In genomic region chr6:1554881-1555569, GRCh38 we compare ENCODE assay signal across 9 cellular contexts. TPM values are rescaled to one million over a fixed set of nuclear protein-coding genes. Genes with fewer than 3 reads are reported as not detected.
DNase-seq lines count a peak whose midpoint lies in the region; ATAC-seq and TF ChIP-seq lines count a peak whose summit lies in the region.
"Had no signal": no experiment of that assay in that cellular context is flagged by ENCODE, and none has a peak within 500 bp of the region (broad histone marks: within the 10 kb centered on the region; RNA-seq: fewer than 3 reads in every experiment).

No MANE protein-coding gene starts in this region.

- ATAC-seq in RWPE2 (ENCODE audit: low read depth), result peak; percentile 82

- 1% methylated on average over 36 to 38 of the region's 42 CpGs for WGBS in GM23248 (ENCODE audit: low coverage in 1 of 2, low lambda C conversion rate in 2 of 2, missing lambda C conversion rate in 2 of 2), 2 experiments
- 5 to 8% (median 6%) methylated on average over 42 of the region's 42 CpGs for WGBS in ovary, 3 donors
- 14% methylated on average over 42 of the region's 42 CpGs for WGBS in thymus

- no peak for TF ChIP-seq POLR2A in ovary (IDR thresholded peaks at IDR 0.05)

- H3F3A ChIP-seq in GM23248 (ENCODE audit: insufficient read depth), result no peaks in the 10 kb centered on the region

- H3K4me1 Mint-ChIP-seq in activated naive CD4-positive, alpha-beta T cell treated with anti-CD3 and anti-CD28 coated beads, Interleukin-2, amount 10 ng/mL, durations not matched to agents 7 days and 5 days, result peaks cover 37% of the 10 kb centered on the region
- H3K4me1 Mint-ChIP-seq: nephron had no signal

- no peaks in the 10 kb centered on the region for H3K36me3 Mint-ChIP-seq in activated naive CD4-positive, alpha-beta T cell treated with anti-CD3 and anti-CD28 coated beads, Interleukin-2, amount 10 ng/mL, durations not matched to agents 7 days and 5 days

- H3K4me3 Mint-ChIP-seq in activated naive CD4-positive, alpha-beta T cell treated with anti-CD3 and anti-CD28 coated beads, Interleukin-2, amount 10 ng/mL, durations not matched to agents 7 days and 5 days, result peak overlapping the region; percentile 80
- H3K4me3 Mint-ChIP-seq: nephron had no signal

- intact Hi-C loops in ovary (cut with DNase I), result no loop called here

- H3K27ac Mint-ChIP-seq in activated naive CD4-positive, alpha-beta T cell treated with anti-CD3 and anti-CD28 coated beads, Interleukin-2, amount 10 ng/mL, durations not matched to agents 7 days and 5 days, result peak overlapping the region; percentile 90
- H3K27ac Mint-ChIP-seq: nephron had no signal

- no peak for TF ChIP-seq EP300 in ovary (IDR thresholded peaks at IDR 0.05)

- peak overlapping the region; percentile 42 for H3K27ac ChIP-seq in GM23248
- no peak overlapping the region for H3K27ac ChIP-seq in RWPE2 (ENCODE audit: poor library complexity, severe bottlenecking)
- peak overlapping the region in 1 of 2 donors; percentile 15 for H3K27ac ChIP-seq in ovary
- peak overlapping the region; percentile 49 for H3K27ac ChIP-seq in thymus (ENCODE audit: low read depth)

- H3K4me3 ChIP-seq in GM23248, result peak overlapping the region; percentile 77
- H3K4me3 ChIP-seq in RWPE2 (ENCODE audit: severe bottlenecking), result peak overlapping the region; percentile 58
- H3K4me3 ChIP-seq in ovary, result peak overlapping the region; percentile 44
- H3K4me3 ChIP-seq in thymus (ENCODE audit: low read length), result peak overlapping the region; percentile 41

- H3K36me3 ChIP-seq in GM23248 (ENCODE audit: low read depth) (no peaks in the 10 kb centered on the region), RWPE2 (ENCODE audit: low read depth) (no peaks in the 10 kb centered on the region), ovary (no peaks in the 10 kb centered on the region), thymus (ENCODE audit: control insufficient read depth, insufficient read depth) (no peaks in the 10 kb centered on the region)

- H2AFZ ChIP-seq in GM23248, result peak overlapping the region; percentile 96

- in situ Hi-C loops in GM23248 (cut with MboI), result no loop called here

- peak overlapping the region; percentile 83 for H3K9ac ChIP-seq in GM23248

- no peaks in the 10 kb centered on the region for H3K9me3 Mint-ChIP-seq in activated naive CD4-positive, alpha-beta T cell treated with anti-CD3 and anti-CD28 coated beads, Interleukin-2, amount 10 ng/mL, durations not matched to agents 7 days and 5 days

- CTCF ChIA-PET in activated naive CD4-positive, alpha-beta T cell treated with anti-CD3 and anti-CD28 coated beads, Interleukin-2, amount 10 ng/mL, durations not matched to agents 7 days and 5 days (lab: Charles Lee), result interaction anchor here (1.0 to 6.1 kb wide), 3 partner anchors 27 to 32 kb away, joined by 5 to 54 read pairs (median 5); no protein-coding TSS in a partner anchor

- H3K9me3 ChIP-seq in GM23248 (ENCODE audit: low read depth) (no peaks in the 10 kb centered on the region), RWPE2 (ENCODE audit: severe bottlenecking) (no peaks in the 10 kb centered on the region), ovary (no peaks in the 10 kb centered on the region), thymus (ENCODE audit: control insufficient read depth) (no peaks in the 10 kb centered on the region)

- DNase-seq in GM23248, result peak; percentile 84
- no peak for DNase-seq in RWPE2 (ENCODE audit: low spot score)
- DNase-seq in activated naive CD4-positive, alpha-beta T cell treated with anti-CD3 and anti-CD28 coated beads, Interleukin-2, amount 10 ng/mL, durations not matched to agents 7 days and 5 days, result peak; percentile 70
- peak; percentile 20 for DNase-seq in glomerular visceral epithelial cell (ENCODE audit: extremely low spot score)
- DNase-seq in ovary, result peak; percentile 70 to 91 (median 83)
- DNase-seq in NCI-H2107 treated with DMSO at 0.1 percent for 48 hours (lab: John Stamatoyannopoulos, UW; ENCODE audit: unreplicated experiment), result no peak
- DNase-seq in NCI-H146 (lab: John Stamatoyannopoulos, UW), result no peak

- no peaks in the 10 kb centered on the region for H4K20me1 ChIP-seq in GM23248 (ENCODE audit: insufficient read depth)

- peak overlapping the region; percentile 98 for H3K4me2 ChIP-seq in GM23248 (ENCODE audit: unreplicated experiment)

- TF ChIP-seq CTCF in RWPE2 (IDR thresholded peaks at IDR 0.05; ENCODE audit: poor library complexity, severe bottlenecking) (peak; percentile 97), ovary (IDR thresholded peaks at IDR 0.05) (peak; percentile 59 to 79 (median 73))

- H3K79me2 ChIP-seq in GM23248 (ENCODE audit: insufficient read depth), result no peaks in the 10 kb centered on the region

- H3K4me1 ChIP-seq in GM23248 (ENCODE audit: insufficient read depth) (peaks cover 6% of the 10 kb centered on the region; the same call in 1 of the 2 replicates), RWPE2 (ENCODE audit: insufficient read depth, poor library complexity, severe bottlenecking) (peaks cover 3% of the 10 kb centered on the region), ovary (ENCODE audit: insufficient read depth) (peaks cover 2% of the 10 kb centered on the region), thymus (ENCODE audit: control insufficient read depth, insufficient read depth, low read length) (no peaks in the 10 kb centered on the region)

- H3K9me2 ChIP-seq in GM23248 (ENCODE audit: insufficient read depth), result no peaks in the 10 kb centered on the region

- H3K27me3 Mint-ChIP-seq in activated naive CD4-positive, alpha-beta T cell treated with anti-CD3 and anti-CD28 coated beads, Interleukin-2, amount 10 ng/mL, durations not matched to agents 7 days and 5 days, result peaks cover 37% of the 10 kb centered on the region

- H3K27me3 ChIP-seq in GM23248 (replicated peaks; ENCODE audit: insufficient read depth) (no peaks in the 10 kb centered on the region), RWPE2 (ENCODE audit: insufficient read depth, poor library complexity, severe bottlenecking) (no peaks in the 10 kb centered on the region), ovary (no peaks in the 10 kb centered on the region), thymus (ENCODE audit: control insufficient read depth, insufficient read depth) (peaks cover 3% of the 10 kb centered on the region)

RNA-seq across cellular contexts. Expression of gene FOXC1, which starts 54.7 kb away (rescaled TPM):
- 11.1 and 13.2 TPM in 2 replicates for total RNA-seq in GM23248 (2014; rRNA removed; shearing (Covaris generic))
- polyA plus RNA-seq in GM23248 (2016; fragmentation: Nextera tagmentation; extraction: Ambion mirVana), result 3.3 and 3.5 TPM in 2 replicates
- 10 to 100 TPM in 1 of 7 donors, 1 to 10 TPM in 6; 4.3 to 15.9 (median 5.8) TPM for total RNA-seq in ovary
- polyA plus RNA-seq in ovary, result 10 to 100 TPM in 1 of 2 donors, 1 to 10 TPM in 1; 6.5 to 21.2 TPM
- polyA plus RNA-seq in thymus, result 17.3 TPM

Comparison
In these comparisons a context has a peak if more than half of its experiments do, and no peak if none do; other contexts are left out.
1. DNase-seq: peak in GM23248 (single experiment), activated naive CD4-positive, alpha-beta T cell treated with anti-CD3 and anti-CD28 coated beads, Interleukin-2, amount 10 ng/mL, durations not matched to agents 7 days and 5 days (single experiment), glomerular visceral epithelial cell (single experiment) and ovary (5 of 5); none in RWPE2 (single experiment), NCI-H2107 treated with DMSO at 0.1 percent for 48 hours (single experiment) and NCI-H146 (single experiment).
2. Peak in every context shown above with its lines, with median percentiles within 50 percentile points of each other: H3K4me3 ChIP-seq.